In genomic region chr13:113818700-113819295, GRCh38 we compare ENCODE assay signal across 10 cellular contexts.
"Had no signal": no experiment of that assay in that cellular context is flagged by ENCODE, and none has a peak within 500 bp of the region (broad histone marks: within the 10 kb centered on the region; RNA-seq: fewer than 3 reads in every experiment).

No MANE protein-coding gene starts in this region.

- DNase-seq: activated effector memory CD4-positive, alpha-beta T cell treated with Interleukin-2 at 50 U/mL for 16 hours; activated T-cell treated with anti-CD3 and anti-CD28 coated beads, Interleukin-2, amount 50 U/mL, for 24 hours; amniotic stem cell; dermis blood vessel endothelial cell; head of caudate nucleus; small intestine; SW 1271 had no signal

- ATAC-seq: activated CD4-positive, CD25-positive, alpha-beta regulatory T cell treated with anti-CD3 and anti-CD28 coated beads, Interleukin-2, amount 50 U/mL, for 24 hours; activated naive CD4-positive, alpha-beta T cell treated with anti-CD3 and anti-CD28 coated beads, Interleukin-2, amount 50 U/mL, for 72 hours; stimulated activated effector memory CD8-positive, alpha-beta T cell treated with anti-CD3 and anti-CD28 coated beads, Interleukin-12 subunit alpha, Interleukin-12 subunit beta, amount 100 ng/mL, for 72 hours had no signal
